In the genomic region with DNA sequence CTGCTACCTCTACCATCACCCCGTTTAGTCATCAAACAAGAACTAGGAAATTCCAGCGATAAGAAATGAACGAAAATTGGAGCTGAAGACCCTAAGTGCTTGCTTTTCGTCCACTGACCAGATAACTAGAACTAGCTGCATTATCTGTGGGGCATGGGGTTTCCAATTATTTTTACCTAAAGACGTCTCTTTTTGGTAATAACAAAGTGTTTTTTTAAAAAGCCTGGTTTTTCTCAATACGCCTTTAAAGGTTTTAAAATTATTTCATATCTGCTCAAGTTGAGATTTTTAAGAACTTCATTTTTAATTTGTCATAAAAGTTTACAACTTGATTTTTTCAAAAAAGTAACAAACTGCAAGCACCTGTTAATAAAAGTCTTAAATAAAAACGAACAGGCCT, we compare ENCODE assay signal across 26 cellular contexts.
"Had no signal": no experiment of that assay in that cellular context is flagged by ENCODE, and none has a peak within 500 bp of the region (broad histone marks: within the 10 kb centered on the region; RNA-seq: fewer than 3 reads in every experiment).

No MANE protein-coding gene starts in this region.

- DNase-seq: dermis blood vessel endothelial cell; dorsolateral prefrontal cortex; effector CD4-positive, alpha-beta T cell; effector memory CD4-positive, alpha-beta T cell; erythroblast; esophagus squamous epithelium; foreskin fibroblast; gastrocnemius medialis; glutamatergic neuron; head of caudate nucleus; heart right ventricle; hippocampal formation; left cardiac atrium; left ventricle myocardium superior; lower lobe of right lung; mesenchymal stem cell; mucosa of descending colon; naive B cell; naive thymus-derived CD8-positive, alpha-beta T cell had no signal

- FAIRE-seq: colon, islet of Langerhans, keratinocyte had no signal

- ATAC-seq: esophagus mucosa; gastrocnemius medialis; left cardiac atrium; left lung; left ventricle myocardium superior; mucosa of descending colon; naive thymus-derived CD8-positive, alpha-beta T cell had no signal

- H3K27ac ChIP-seq: coronary artery, dorsolateral prefrontal cortex, epithelial cell of prostate, esophagus squamous epithelium, gastrocnemius medialis, heart right ventricle, left lung, lower lobe of right lung had no signal

- H3K4me1 ChIP-seq: esophagus squamous epithelium, gastrocnemius medialis, left lung, lower lobe of right lung had no signal

- H3K27me3 ChIP-seq: dorsolateral prefrontal cortex, esophagus squamous epithelium, gastrocnemius medialis, heart right ventricle, left lung had no signal
